In the genomic region with DNA sequence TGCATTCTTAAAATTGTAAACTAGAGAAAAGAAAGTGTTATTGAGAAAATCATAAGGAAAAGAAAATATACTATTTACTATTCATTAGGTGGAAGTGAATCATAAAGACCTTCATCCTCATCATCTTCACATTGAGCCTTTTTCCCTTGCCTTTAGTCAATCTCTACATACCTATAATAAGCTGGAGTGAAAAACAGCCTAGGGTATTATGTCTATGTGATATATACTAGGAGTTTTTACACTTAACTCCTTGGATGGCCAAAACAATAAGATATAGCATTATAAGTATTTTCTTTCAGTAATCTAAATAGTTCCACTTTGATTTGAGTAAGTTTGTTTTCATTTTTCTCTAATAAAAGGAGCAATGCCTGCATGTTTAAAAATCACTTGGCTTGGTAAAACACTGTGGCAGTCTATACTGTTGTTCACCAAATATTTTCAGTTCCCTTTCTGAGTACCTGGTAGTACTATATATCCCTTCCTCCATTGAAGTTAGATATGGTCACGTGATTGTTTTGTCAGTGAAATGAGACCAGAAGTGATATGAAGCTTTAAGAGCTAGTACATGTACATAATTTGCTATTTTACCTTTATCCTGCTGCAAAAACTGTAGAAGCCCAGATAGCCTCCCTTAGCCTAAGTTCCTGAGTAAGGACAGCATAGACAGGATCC, we compare ENCODE assay signal across 16 cellular contexts.
A peak's percentile ranks its signal among the peaks of the same experiment; 100 is the strongest.
DNase-seq lines count a peak whose midpoint lies in the region; ATAC-seq, FAIRE-seq and TF ChIP-seq lines count a peak whose summit lies in the region.
"Had no signal": no experiment of that assay in that cellular context is flagged by ENCODE, and none has a peak within 500 bp of the region (broad histone marks: within the 10 kb centered on the region; RNA-seq: fewer than 3 reads in every experiment).

No MANE protein-coding gene starts in this region.

- H3K9me3 ChIP-seq in SJCRH30 (replicated peaks): 0 out of 2 replicates have a peak, but pooled peaks cover 2% of the 10 kb centered on the region
- no peaks in the 10 kb centered on the region for H3K9me3 ChIP-seq in neural progenitor cell (ENCODE audit: low read depth)
- H3K9me3 ChIP-seq: adrenal gland, mucosa of descending colon, SJSA1 had no signal

- H3K27me3 Mint-ChIP-seq in neural progenitor cell (ENCODE audit: insufficient read depth, low read depth): no peaks in the 10 kb centered on the region
- H3K27me3 Mint-ChIP-seq: CD4-positive, CD25-positive, alpha-beta regulatory T cell had no signal

- peak overlapping the region; percentile 45 for H3K27ac ChIP-seq in SJCRH30
- H3K27ac ChIP-seq in neural progenitor cell: no peak overlapping the region
- H3K27ac ChIP-seq: adrenal gland, sigmoid colon, SJSA1 had no signal

- no peaks in the 10 kb centered on the region for H3F3A ChIP-seq in neural progenitor cell (ENCODE audit: low read depth)

- no peak for TF ChIP-seq CTCF in neural progenitor cell (IDR thresholded peaks at IDR 0.05)

- H3K4me1 ChIP-seq in SJCRH30 (peaks cover 7% of the 10 kb centered on the region), neural progenitor cell (no peaks in the 10 kb centered on the region)
- H3K4me1 ChIP-seq: adrenal gland, sigmoid colon had no signal

- H3K4me3 Mint-ChIP-seq in neural progenitor cell: no peak overlapping the region
- H3K4me3 Mint-ChIP-seq: CD4-positive, CD25-positive, alpha-beta regulatory T cell had no signal

- H3K27me3 ChIP-seq in SJCRH30 (no peaks in the 10 kb centered on the region), neural progenitor cell (no peaks in the 10 kb centered on the region)
- H3K27me3 ChIP-seq: adrenal gland, sigmoid colon, SJSA1 had no signal

- H4K20me1 ChIP-seq in neural progenitor cell (ENCODE audit: low read depth): no peaks in the 10 kb centered on the region

- no peak for FAIRE-seq in RCC 7860 (lab: Jason Lieb, UNC)

- H3K4me1 Mint-ChIP-seq in neural progenitor cell: no peaks in the 10 kb centered on the region
- H3K4me1 Mint-ChIP-seq: CD4-positive, CD25-positive, alpha-beta regulatory T cell had no signal

- peak; percentile 97 for ATAC-seq in GM18511 (IDR thresholded peaks at IDR 0.05; ENCODE audit: unreplicated experiment)
- peak; percentile 95 for ATAC-seq in GM21515 (IDR thresholded peaks at IDR 0.05; ENCODE audit: unreplicated experiment)
- peak; percentile 98 for ATAC-seq in HG03103 (IDR thresholded peaks at IDR 0.05; ENCODE audit: low read depth, unreplicated experiment)
- ATAC-seq: mucosa of descending colon had no signal

- H3K79me2 ChIP-seq in neural progenitor cell (ENCODE audit: low read depth): no peaks in the 10 kb centered on the region

- no peak overlapping the region for H3K4me3 ChIP-seq in SJCRH30
- H3K4me3 ChIP-seq in neural progenitor cell: no peak overlapping the region
- H3K4me3 ChIP-seq: adrenal gland, mucosa of descending colon, sigmoid colon, SJSA1 had no signal

- H3K9me3 Mint-ChIP-seq in neural progenitor cell: peaks cover 7% of the 10 kb centered on the region

- H2AFZ ChIP-seq in neural progenitor cell (replicated peaks): no peak overlapping the region

- peaks cover 3% of the 10 kb centered on the region for H3K36me3 Mint-ChIP-seq in neural progenitor cell
- H3K36me3 Mint-ChIP-seq: CD4-positive, CD25-positive, alpha-beta regulatory T cell had no signal

- no peak overlapping the region for H3K27ac Mint-ChIP-seq in neural progenitor cell
- H3K27ac Mint-ChIP-seq: CD4-positive, CD25-positive, alpha-beta regulatory T cell had no signal

- H3K4me2 ChIP-seq in neural progenitor cell: no peak overlapping the region

- DNase-seq in SJCRH30 (no peak), neural progenitor cell (ENCODE audit: low spot score) (no peak), RCC 7860 (ENCODE audit: low spot score) (no peak), T1000 (lab: John Stamatoyannopoulos, UW) (no peak), DMS114 treated with DMSO at 0.1 percent for 48 hours (lab: John Stamatoyannopoulos, UW; ENCODE audit: unreplicated experiment) (no peak)
- DNase-seq: adrenal gland; CD4-positive, CD25-positive, alpha-beta regulatory T cell; effector CD8-positive, alpha-beta T cell; hippocampal formation; mucosa of descending colon; NCI-H2081 treated with DMSO at 0.1 percent for 48 hours; sigmoid colon had no signal

- no peak overlapping the region for H3K9ac ChIP-seq in neural progenitor cell

- no peaks in the 10 kb centered on the region for H3K36me3 ChIP-seq in SJCRH30
- no peaks in the 10 kb centered on the region for H3K36me3 ChIP-seq in neural progenitor cell
- H3K36me3 ChIP-seq: adrenal gland, sigmoid colon, SJSA1 had no signal
